Comparison of ENCODE assay signal across 24 cellular contexts in the genomic region with DNA sequence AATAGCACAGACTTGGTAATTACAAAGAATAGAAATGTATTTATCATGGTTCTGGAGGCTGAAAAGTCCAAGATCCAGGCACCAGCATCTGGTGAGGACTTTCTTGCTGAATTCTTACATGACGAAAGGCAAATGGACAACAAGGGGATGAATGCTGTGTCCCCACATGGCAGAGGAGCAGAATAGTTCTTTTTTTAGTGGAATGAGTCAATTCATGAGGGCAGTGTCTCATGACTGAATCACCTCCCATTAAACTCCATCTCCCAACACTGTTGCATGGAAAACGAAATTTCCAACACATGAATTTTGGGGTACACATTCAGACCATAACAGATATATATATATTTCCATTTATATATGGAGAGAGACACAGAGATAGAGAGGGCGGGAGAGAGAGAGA.
"Had no signal": no experiment of that assay in that cellular context is flagged by ENCODE, and none has a peak within 500 bp of the region (broad histone marks: within the 10 kb centered on the region; RNA-seq: fewer than 3 reads in every experiment).

No MANE protein-coding gene starts in this region.

- H3K27me3 Mint-ChIP-seq: naive thymus-derived CD4-positive, alpha-beta T cell; stimulated activated naive B cell treated with anti-CD40 and anti-IgM and Interleukin-4, amounts not matched to agents 10 μg/mL and 1 μg/mL and 100 μg/mL, for 72 hours; type B pancreatic cell had no signal

- H3K36me3 Mint-ChIP-seq: stimulated activated naive B cell treated with anti-CD40 and anti-IgM and Interleukin-4, amounts not matched to agents 10 μg/mL and 1 μg/mL and 100 μg/mL, for 72 hours; type B pancreatic cell had no signal

- H3K36me3 ChIP-seq: colonic mucosa, heart left ventricle, right lobe of liver, spleen, stomach had no signal

- H3K27ac Mint-ChIP-seq: endodermal cell; naive thymus-derived CD4-positive, alpha-beta T cell; nephron progenitor cell; stimulated activated naive B cell treated with anti-CD40 and anti-IgM and Interleukin-4, amounts not matched to agents 10 μg/mL and 1 μg/mL and 100 μg/mL, for 72 hours; type B pancreatic cell had no signal

- H3K4me1 Mint-ChIP-seq: endodermal cell; naive thymus-derived CD4-positive, alpha-beta T cell; nephron progenitor cell; stimulated activated naive B cell treated with anti-CD40 and anti-IgM and Interleukin-4, amounts not matched to agents 10 μg/mL and 1 μg/mL and 100 μg/mL, for 72 hours had no signal

- ATAC-seq: heart left ventricle; left colon; left ventricle myocardium superior; naive thymus-derived CD4-positive, alpha-beta T cell; psoas muscle; right lobe of liver; stimulated activated naive B cell treated with anti-CD40 and anti-IgM and Interleukin-4, amounts not matched to agents 10 μg/mL and 1 μg/mL and 100 μg/mL, for 72 hours had no signal

- H3K27me3 ChIP-seq: colonic mucosa, heart left ventricle, right lobe of liver, spleen, stomach had no signal

- DNase-seq: colonic mucosa; dermis blood vessel endothelial cell; endodermal cell; erythroblast; foreskin melanocyte; heart left ventricle; hippocampal formation; left colon; left ventricle myocardium superior; mesendoderm; naive thymus-derived CD4-positive, alpha-beta T cell; nephron progenitor cell; psoas muscle; retina; right lobe of liver; spleen; stimulated activated CD4-positive, alpha-beta T cell treated with anti-CD3 and anti-CD28 coated beads, Interleukin-15, amount 100 ng/mL, for 24 hours; stimulated activated CD4-positive, alpha-beta T cell treated with anti-CD3 and anti-CD28 coated beads, Interleukin-1b, Interleukin-23, amount 100 ng/mL, for 48 hours; stimulated activated CD4-positive, alpha-beta T cell treated with anti-CD3 and anti-CD28 coated beads, Interleukin-4, amount 100 ng/mL, for 24 hours; stimulated activated naive B cell treated with anti-CD40 and anti-IgM and Interleukin-4, amounts not matched to agents 10 μg/mL and 1 μg/mL and 100 μg/mL, for 72 hours; stomach; substantia nigra had no signal

- H3K4me3 Mint-ChIP-seq: endodermal cell; naive thymus-derived CD4-positive, alpha-beta T cell; nephron progenitor cell; stimulated activated naive B cell treated with anti-CD40 and anti-IgM and Interleukin-4, amounts not matched to agents 10 μg/mL and 1 μg/mL and 100 μg/mL, for 72 hours; type B pancreatic cell had no signal

- H3K4me1 ChIP-seq: colonic mucosa, heart left ventricle, psoas muscle, right lobe of liver, spleen, stomach had no signal

- H3K4me3 ChIP-seq: colonic mucosa, heart left ventricle, lung, psoas muscle, right lobe of liver, spleen, stomach had no signal

- H3K27ac ChIP-seq: colonic mucosa, heart left ventricle, psoas muscle, right lobe of liver, spleen, stomach had no signal

- H3K9me3 ChIP-seq: colonic mucosa, psoas muscle, right lobe of liver had no signal
